1 cellular context compared by ENCODE assay signal in the genomic region with DNA sequence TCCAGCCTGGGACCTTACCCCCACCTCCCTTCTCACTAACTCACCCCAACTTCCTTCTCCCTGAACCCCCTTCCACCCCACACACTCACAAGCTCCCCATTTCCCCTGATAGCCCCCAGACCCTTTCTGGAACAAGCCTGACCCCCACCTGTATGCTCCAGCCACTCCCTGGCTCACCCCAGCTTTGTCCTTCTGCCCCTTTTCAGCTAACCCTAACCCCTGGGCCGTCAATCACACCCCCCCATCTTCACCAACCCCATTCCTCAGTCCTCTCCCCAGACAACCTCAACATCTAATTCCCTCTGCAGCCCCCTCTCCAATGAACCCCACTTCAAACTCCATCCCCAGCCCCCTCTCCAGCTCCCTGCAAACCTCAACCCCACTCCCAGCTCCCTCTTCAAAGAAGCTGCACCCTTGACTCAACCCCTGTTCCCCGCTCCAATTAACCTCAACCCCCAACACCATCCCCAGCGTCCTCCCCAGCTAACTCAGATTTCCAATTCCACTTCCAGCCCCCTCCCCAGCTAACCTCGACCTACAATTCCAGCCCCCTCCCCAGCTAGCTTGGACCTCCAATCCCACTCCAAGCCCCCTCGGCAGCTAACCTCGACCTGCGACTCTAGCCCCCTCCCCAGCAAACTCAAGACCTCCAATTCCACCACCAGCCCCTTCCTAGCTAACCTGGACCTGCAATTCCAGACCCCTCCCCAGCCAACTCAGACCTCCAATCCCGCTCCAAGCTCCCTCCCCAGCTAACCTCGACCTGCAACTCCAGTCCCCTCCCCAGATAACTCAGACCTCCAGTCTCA.
TF ChIP-seq lines count a peak whose summit lies in the region.

No MANE protein-coding gene starts in this region.

TF ChIP-seq in endothelial cell of umbilical vein, 7 proteins besides CTCF, POLR2A, EP300 and RAD21:
- no peak for TF ChIP-seq JUN (IDR thresholded peaks at IDR 0.05; ENCODE audit: borderline replicate concordance, insufficient read depth, insufficient read length, low read depth)
- peak; percentile 63 for TF ChIP-seq EZH2 (IDR thresholded peaks at IDR 0.05; ENCODE audit: borderline replicate concordance, low read depth, low read length, severe bottlenecking)
